2 cellular contexts compared by ENCODE assay signal in the genomic region with DNA sequence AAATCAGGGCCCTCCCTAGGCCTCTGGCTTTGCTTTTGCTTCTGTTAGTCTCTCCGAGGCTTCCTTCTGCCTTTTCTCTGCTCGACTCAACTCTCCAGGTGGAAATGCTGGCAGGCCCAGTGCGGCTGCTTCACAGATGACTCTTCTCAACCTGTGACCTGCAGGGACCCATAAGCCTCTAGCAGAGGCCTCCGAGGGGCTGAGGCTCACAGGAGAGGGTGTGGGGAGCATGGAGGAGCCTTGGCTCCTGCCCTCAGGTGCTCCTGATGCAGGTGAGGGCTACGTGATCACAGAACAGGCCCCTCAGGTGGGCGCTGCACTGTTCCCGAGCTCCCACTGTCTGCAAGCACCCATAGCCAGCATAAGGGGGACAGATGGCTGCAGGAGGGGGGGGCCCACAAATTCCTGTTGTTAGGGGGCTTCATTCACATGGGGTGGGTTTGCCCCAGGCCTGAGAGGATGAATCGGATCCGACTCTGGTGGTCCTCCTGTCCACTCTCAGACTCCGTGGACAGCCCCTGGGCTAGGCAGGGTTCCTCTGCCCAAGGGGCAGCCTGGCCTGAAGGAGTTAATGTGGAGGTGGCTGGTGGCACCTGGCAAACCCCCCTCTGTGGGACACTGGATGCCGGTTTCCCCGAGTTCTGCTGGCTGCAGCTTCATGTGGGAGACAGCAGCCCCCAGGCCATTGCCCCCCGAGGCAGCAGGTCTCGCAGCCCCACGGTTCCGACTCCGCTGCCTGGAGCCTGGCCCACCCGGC.
TF ChIP-seq lines count a peak whose summit lies in the region.

No MANE protein-coding gene starts in this region.

TF ChIP-seq in GM12878, 131 proteins besides CTCF, POLR2A, EP300 and RAD21:
- TF ChIP-seq MYC (IDR thresholded peaks at IDR 0.05; ENCODE audit: insufficient read depth, insufficient read length, insufficient replicate concordance, low read length, severe bottlenecking) (no peak), NR2F1 (conservative IDR thresholded peaks at IDR 0.05) (no peak), GATAD2B (conservative IDR thresholded peaks at IDR 0.05; ENCODE audit: low read depth) (no peak), NBN (IDR thresholded peaks at IDR 0.05) (no peak)
- TF ChIP-seq, protein P1, sequence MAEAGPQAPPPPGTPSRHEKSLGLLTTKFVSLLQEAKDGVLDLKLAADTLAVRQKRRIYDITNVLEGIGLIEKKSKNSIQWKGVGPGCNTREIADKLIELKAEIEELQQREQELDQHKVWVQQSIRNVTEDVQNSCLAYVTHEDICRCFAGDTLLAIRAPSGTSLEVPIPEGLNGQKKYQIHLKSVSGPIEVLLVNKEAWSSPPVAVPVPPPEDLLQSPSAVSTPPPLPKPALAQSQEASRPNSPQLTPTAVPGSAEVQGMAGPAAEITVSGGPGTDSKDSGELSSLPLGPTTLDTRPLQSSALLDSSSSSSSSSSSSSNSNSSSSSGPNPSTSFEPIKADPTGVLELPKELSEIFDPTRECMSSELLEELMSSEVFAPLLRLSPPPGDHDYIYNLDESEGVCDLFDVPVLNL (IDR thresholded peaks at IDR 0.05; ENCODE audit: low read depth, low read length), result no peak

TF ChIP-seq in WTC11, 78 proteins besides CTCF, POLR2A, EP300 and RAD21:
- no peak for TF ChIP-seq AFF4 (CRISPR knock-in tag; IDR thresholded peaks at IDR 0.05; ENCODE audit: borderline replicate concordance)
- TF ChIP-seq, protein P2, sequence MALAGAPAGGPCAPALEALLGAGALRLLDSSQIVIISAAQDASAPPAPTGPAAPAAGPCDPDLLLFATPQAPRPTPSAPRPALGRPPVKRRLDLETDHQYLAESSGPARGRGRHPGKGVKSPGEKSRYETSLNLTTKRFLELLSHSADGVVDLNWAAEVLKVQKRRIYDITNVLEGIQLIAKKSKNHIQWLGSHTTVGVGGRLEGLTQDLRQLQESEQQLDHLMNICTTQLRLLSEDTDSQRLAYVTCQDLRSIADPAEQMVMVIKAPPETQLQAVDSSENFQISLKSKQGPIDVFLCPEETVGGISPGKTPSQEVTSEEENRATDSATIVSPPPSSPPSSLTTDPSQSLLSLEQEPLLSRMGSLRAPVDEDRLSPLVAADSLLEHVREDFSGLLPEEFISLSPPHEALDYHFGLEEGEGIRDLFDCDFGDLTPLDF (CRISPR knock-in tag; IDR thresholded peaks at IDR 0.05), result no peak
- no peak for TF ChIP-seq CREM (CRISPR knock-in tag; IDR thresholded peaks at IDR 0.05)
- TF ChIP-seq GABPB1 (CRISPR knock-in tag; IDR thresholded peaks at IDR 0.05), result no peak
- TF ChIP-seq, protein P3, sequence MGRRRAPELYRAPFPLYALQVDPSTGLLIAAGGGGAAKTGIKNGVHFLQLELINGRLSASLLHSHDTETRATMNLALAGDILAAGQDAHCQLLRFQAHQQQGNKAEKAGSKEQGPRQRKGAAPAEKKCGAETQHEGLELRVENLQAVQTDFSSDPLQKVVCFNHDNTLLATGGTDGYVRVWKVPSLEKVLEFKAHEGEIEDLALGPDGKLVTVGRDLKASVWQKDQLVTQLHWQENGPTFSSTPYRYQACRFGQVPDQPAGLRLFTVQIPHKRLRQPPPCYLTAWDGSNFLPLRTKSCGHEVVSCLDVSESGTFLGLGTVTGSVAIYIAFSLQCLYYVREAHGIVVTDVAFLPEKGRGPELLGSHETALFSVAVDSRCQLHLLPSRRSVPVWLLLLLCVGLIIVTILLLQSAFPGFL (CRISPR knock-in tag; IDR thresholded peaks at IDR 0.05; ENCODE audit: borderline replicate concordance), result no peak
- TF ChIP-seq GTF2I (CRISPR knock-in tag; conservative IDR thresholded peaks at IDR 0.05), result no peak
- TF ChIP-seq CBFB (CRISPR knock-in tag; IDR thresholded peaks at IDR 0.05; ENCODE audit: low read depth), result no peak
- no peak for TF ChIP-seq MXD4 (CRISPR knock-in tag; IDR thresholded peaks at IDR 0.05; ENCODE audit: borderline replicate concordance)
- TF ChIP-seq RELA (CRISPR knock-in tag; IDR thresholded peaks at IDR 0.05; ENCODE audit: borderline replicate concordance), result no peak
- TF ChIP-seq TCF7 (CRISPR knock-in tag; IDR thresholded peaks at IDR 0.05; ENCODE audit: low read depth), result no peak
- no peak for TF ChIP-seq TEAD4 (CRISPR knock-in tag; IDR thresholded peaks at IDR 0.05)
- TF ChIP-seq CREB1 (CRISPR knock-in tag; IDR thresholded peaks at IDR 0.05), result no peak
- TF ChIP-seq, protein P4, sequence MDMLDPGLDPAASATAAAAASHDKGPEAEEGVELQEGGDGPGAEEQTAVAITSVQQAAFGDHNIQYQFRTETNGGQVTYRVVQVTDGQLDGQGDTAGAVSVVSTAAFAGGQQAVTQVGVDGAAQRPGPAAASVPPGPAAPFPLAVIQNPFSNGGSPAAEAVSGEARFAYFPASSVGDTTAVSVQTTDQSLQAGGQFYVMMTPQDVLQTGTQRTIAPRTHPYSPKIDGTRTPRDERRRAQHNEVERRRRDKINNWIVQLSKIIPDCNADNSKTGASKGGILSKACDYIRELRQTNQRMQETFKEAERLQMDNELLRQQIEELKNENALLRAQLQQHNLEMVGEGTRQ (CRISPR knock-in tag; IDR thresholded peaks at IDR 0.05), result no peak
- no peak for TF ChIP-seq HMGA2 (CRISPR knock-in tag; IDR thresholded peaks at IDR 0.05)
TF ChIP-seq in WTC11: peak in this region for 0.
